23 cellular contexts compared by ENCODE assay signal in the genomic region with DNA sequence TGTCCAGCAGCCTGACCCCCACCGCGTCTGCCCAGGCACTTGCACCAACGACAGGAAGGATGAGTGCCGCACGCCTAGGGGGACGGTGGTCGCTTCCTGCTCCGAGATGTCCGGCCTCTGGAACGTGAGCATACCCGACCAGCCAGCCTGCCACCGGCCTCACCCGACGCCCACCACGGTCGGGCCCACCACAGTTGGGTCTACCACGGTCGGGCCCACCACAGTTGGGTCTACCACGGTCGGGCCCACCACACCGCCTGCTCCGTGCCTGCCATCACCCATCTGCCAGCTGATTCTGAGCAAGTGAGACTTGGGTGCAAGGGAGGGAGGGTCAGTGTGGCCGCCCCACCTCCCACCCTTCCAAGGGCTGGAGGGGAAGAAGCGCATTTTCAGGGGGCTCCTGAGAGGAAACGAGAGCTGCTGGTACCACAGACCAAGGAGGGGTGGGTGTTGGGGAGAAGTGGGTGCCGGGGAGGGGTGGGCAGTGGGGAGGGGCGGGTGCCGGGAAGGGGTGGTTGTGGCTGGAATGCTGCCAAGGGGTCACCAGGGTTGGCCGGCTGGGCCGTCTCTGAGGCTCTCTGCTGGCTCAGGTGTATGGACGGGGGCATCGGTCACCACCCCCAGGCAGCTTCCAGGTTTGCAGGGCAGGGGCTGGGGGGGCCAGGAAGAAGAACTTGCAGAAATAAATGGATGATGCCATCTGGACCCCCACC. TPM values are rescaled to one million over a fixed set of nuclear protein-coding genes. Genes with fewer than 3 reads are reported as not detected.
DNase-seq lines count a peak whose midpoint lies in the region; ATAC-seq and TF ChIP-seq lines count a peak whose summit lies in the region.
"Had no signal": no experiment of that assay in that cellular context is flagged by ENCODE, and none has a peak within 500 bp of the region (broad histone marks: within the 10 kb centered on the region; RNA-seq: fewer than 3 reads in every experiment).

No MANE protein-coding gene starts in this region.

- H3K9me3 ChIP-seq in aorta (ENCODE audit: control insufficient read depth, low read length): no peaks in the 10 kb centered on the region
- H3K9me3 ChIP-seq: MG63, prostate gland, testis had no signal

- H3K4me1 Mint-ChIP-seq in natural killer cell: no peaks in the 10 kb centered on the region
- no peaks in the 10 kb centered on the region for H3K4me1 Mint-ChIP-seq in natural killer cell treated with Interleukin-12 subunit alpha and Interleukin-12 subunit beta and Interleukin-15 and Interleukin-18, amount 100 ng/mL, for 72 hours (ENCODE audit: low read depth in 2 of 2)
- H3K4me1 Mint-ChIP-seq in osteocyte (ENCODE audit: unreplicated experiment): no peaks in the 10 kb centered on the region
- H3K4me1 Mint-ChIP-seq: activated CD4-positive, alpha-beta T cell treated with anti-CD3 and anti-CD28 coated beads, Interleukin-2, amount 10 ng/mL, durations not matched to agents 24 days and 14 days; CD4-positive, alpha-beta memory T cell; GM23338; naive thymus-derived CD8-positive, alpha-beta T cell had no signal

- H3K27ac Mint-ChIP-seq in natural killer cell (no peak overlapping the region), osteocyte (ENCODE audit: unreplicated experiment) (no peak overlapping the region)
- no peak overlapping the region for H3K27ac Mint-ChIP-seq in natural killer cell treated with Interleukin-12 subunit alpha and Interleukin-12 subunit beta and Interleukin-15 and Interleukin-18, amount 100 ng/mL, for 72 hours
- H3K27ac Mint-ChIP-seq: activated CD4-positive, alpha-beta T cell treated with anti-CD3 and anti-CD28 coated beads, Interleukin-2, amount 10 ng/mL, durations not matched to agents 24 days and 14 days; CD4-positive, alpha-beta memory T cell; GM23338; naive thymus-derived CD8-positive, alpha-beta T cell had no signal

- no peak overlapping the region for H3K4me3 Mint-ChIP-seq in natural killer cell
- H3K4me3 Mint-ChIP-seq in natural killer cell treated with Interleukin-12 subunit alpha and Interleukin-12 subunit beta and Interleukin-15 and Interleukin-18, amount 100 ng/mL, for 72 hours: no peak overlapping the region
- no peak overlapping the region for H3K4me3 Mint-ChIP-seq in osteocyte (ENCODE audit: unreplicated experiment)
- H3K4me3 Mint-ChIP-seq: activated CD4-positive, alpha-beta T cell treated with anti-CD3 and anti-CD28 coated beads, Interleukin-2, amount 10 ng/mL, durations not matched to agents 24 days and 14 days; GM23338; naive thymus-derived CD8-positive, alpha-beta T cell had no signal

- no peak for ATAC-seq in natural killer cell
- no peak for ATAC-seq in natural killer cell treated with Interleukin-12 subunit alpha and Interleukin-12 subunit beta and Interleukin-15 and Interleukin-18, amount 100 ng/mL, for 72 hours
- ATAC-seq in aorta (ENCODE audit: low FRiP score): no peak
- ATAC-seq: GM23338; naive thymus-derived CD8-positive, alpha-beta T cell had no signal

- DNase-seq in natural killer cell: peak; percentile 1
- no peak for DNase-seq in natural killer cell treated with Interleukin-12 subunit alpha and Interleukin-12 subunit beta and Interleukin-15 and Interleukin-18, amount 100 ng/mL, for 72 hours (ENCODE audit: low spot score)
- DNase-seq in dorsolateral prefrontal cortex: peak in 6 of 10 donors; percentile 2 to 36 (median 16)
- peak; percentile 84 for DNase-seq in osteocyte (ENCODE audit: extremely low spot score, unreplicated experiment)
- DNase-seq in aorta: peak; percentile 28 to 69
- no peak for DNase-seq in hypothalamus (lab: John Stamatoyannopoulos, UW)
- no peak for DNase-seq in DMS 273 (lab: John Stamatoyannopoulos, UW; ENCODE audit: unreplicated experiment)
- DNase-seq: activated CD4-positive, alpha-beta T cell treated with anti-CD3 and anti-CD28 coated beads, Interleukin-2, amount 10 ng/mL, durations not matched to agents 24 days and 14 days; CD4-positive, alpha-beta memory T cell; erythroblast; foreskin melanocyte; GF-D8; hippocampal formation; MG63; NCI-H1417 treated with DMSO at 0.1 percent for 48 hours; NCI-H510A treated with DMSO at 0.1 percent for 48 hours; testis had no signal

- WGBS in aorta, 2 donors: 87 to 89% methylated on average over 31 to 32 of the region's 32 CpGs

- intact Hi-C loops in natural killer cell (cut with micrococcal nuclease): no loop called here
- intact Hi-C loops in dorsolateral prefrontal cortex (cut with DNase I): no loop called here
- intact Hi-C loops in aorta (cut with DNase I): no loop called here

- H3K36me3 Mint-ChIP-seq in natural killer cell: no peaks in the 10 kb centered on the region
- no peaks in the 10 kb centered on the region for H3K36me3 Mint-ChIP-seq in natural killer cell treated with Interleukin-12 subunit alpha and Interleukin-12 subunit beta and Interleukin-15 and Interleukin-18, amount 100 ng/mL, for 72 hours
- no peaks in the 10 kb centered on the region for H3K36me3 Mint-ChIP-seq in osteocyte (ENCODE audit: unreplicated experiment)
- H3K36me3 Mint-ChIP-seq: CD4-positive, alpha-beta memory T cell; naive thymus-derived CD8-positive, alpha-beta T cell had no signal

- H3K4me3 ChIP-seq in dorsolateral prefrontal cortex (no peak overlapping the region), aorta (ENCODE audit: low read length in 2 of 2) (no peak overlapping the region)
- H3K4me3 ChIP-seq: cardiac muscle cell, GM23338, MG63, prostate gland, testis had no signal

- no peak overlapping the region for H3K27ac ChIP-seq in dorsolateral prefrontal cortex
- H3K27ac ChIP-seq in aorta (ENCODE audit: low read depth in 1 of 2, low read length in 2 of 2): no peak overlapping the region
- H3K27ac ChIP-seq: cardiac muscle cell, prostate gland, testis had no signal

- peaks cover 0 to 51% (median 20%) of the 10 kb centered on the region in 45 donors for H3K27me3 ChIP-seq in dorsolateral prefrontal cortex
- no peaks in the 10 kb centered on the region for H3K27me3 ChIP-seq in aorta (ENCODE audit: control insufficient read depth in 1 of 2, insufficient read depth in 2 of 2, low read length in 1 of 2)
- H3K27me3 ChIP-seq: cardiac muscle cell, testis had no signal

- H3K27me3 Mint-ChIP-seq in natural killer cell (ENCODE audit: low read depth in 2 of 2) (no peaks in the 10 kb centered on the region), osteocyte (ENCODE audit: unreplicated experiment) (no peaks in the 10 kb centered on the region)
- H3K27me3 Mint-ChIP-seq in natural killer cell treated with Interleukin-12 subunit alpha and Interleukin-12 subunit beta and Interleukin-15 and Interleukin-18, amount 100 ng/mL, for 72 hours: no peaks in the 10 kb centered on the region
- H3K27me3 Mint-ChIP-seq: activated CD4-positive, alpha-beta T cell treated with anti-CD3 and anti-CD28 coated beads, Interleukin-2, amount 10 ng/mL, durations not matched to agents 24 days and 14 days had no signal

- H3K36me3 ChIP-seq in aorta (ENCODE audit: control insufficient read depth in 1 of 2, insufficient read depth in 2 of 2, low read length in 1 of 2): no peaks in the 10 kb centered on the region
- H3K36me3 ChIP-seq: cardiac muscle cell, MG63, prostate gland had no signal

- no peaks in the 10 kb centered on the region for H3K4me1 ChIP-seq in aorta (ENCODE audit: control insufficient read depth in 1 of 2, insufficient read depth in 2 of 2, low read length in 2 of 2)
- H3K4me1 ChIP-seq: testis had no signal

- no peaks in the 10 kb centered on the region for H3K9me3 Mint-ChIP-seq in natural killer cell
- no peaks in the 10 kb centered on the region for H3K9me3 Mint-ChIP-seq in natural killer cell treated with Interleukin-12 subunit alpha and Interleukin-12 subunit beta and Interleukin-15 and Interleukin-18, amount 100 ng/mL, for 72 hours
- H3K9me3 Mint-ChIP-seq in osteocyte (ENCODE audit: unreplicated experiment): no peaks in the 10 kb centered on the region
- H3K9me3 Mint-ChIP-seq: activated CD4-positive, alpha-beta T cell treated with anti-CD3 and anti-CD28 coated beads, Interleukin-2, amount 10 ng/mL, durations not matched to agents 24 days and 14 days; GM23338; naive thymus-derived CD8-positive, alpha-beta T cell had no signal

- TF ChIP-seq CTCF in natural killer cell (IDR thresholded peaks at IDR 0.05) (no peak), dorsolateral prefrontal cortex (IDR thresholded peaks at IDR 0.05 in 54 of 56, conservative IDR thresholded peaks at IDR 0.05 in 2 of 56; ENCODE audit: low read depth in 1 of 56, partially characterized antibody in 56 of 56) (no peak), osteocyte (IDR thresholded peaks at IDR 0.05) (no peak)

RNA-seq across cellular contexts. Expression of gene MUC5B, which starts 27.7 kb away (rescaled TPM):
- total RNA-seq in natural killer cell (not detected), dorsolateral prefrontal cortex (1 to 10 TPM in 8 of 120 experiments, under 1 TPM in 54, not detected in 58; 0.03 to 2.2 (median 0.22) TPM), osteocyte (not detected in 2 replicates), aorta (not detected)
- not detected for total RNA-seq in natural killer cell treated with Interleukin-12 subunit alpha and Interleukin-12 subunit beta and Interleukin-15 and Interleukin-18, amount 100 ng/mL, for 72 hours
- under 1 TPM in 1 of 2 donors, not detected in 1; 0.25 TPM for polyA plus RNA-seq in aorta
- total RNA-seq: activated CD4-positive, alpha-beta T cell treated with anti-CD3 and anti-CD28 coated beads, Interleukin-2, amount 10 ng/mL, durations not matched to agents 24 days and 14 days; cardiac muscle cell; CD4-positive, alpha-beta memory T cell; naive thymus-derived CD8-positive, alpha-beta T cell; RPMI7951 had no signal
- polyA plus RNA-seq: cardiac muscle cell; CD4-positive, alpha-beta memory T cell; keratinocyte; naive thymus-derived CD8-positive, alpha-beta T cell had no signal

RNA-seq across cellular contexts. Expression of gene MUC5AC, which starts 37.4 kb away (rescaled TPM):
- total RNA-seq in natural killer cell: not detected
- not detected for total RNA-seq in natural killer cell treated with Interleukin-12 subunit alpha and Interleukin-12 subunit beta and Interleukin-15 and Interleukin-18, amount 100 ng/mL, for 72 hours
- total RNA-seq in dorsolateral prefrontal cortex: under 1 TPM in 4 of 120 experiments, not detected in 116; 0.03 to 0.04 (median 0.04) TPM
- not detected in 2 replicates for total RNA-seq in osteocyte
- not detected for total RNA-seq in aorta
- under 1 TPM in 1 of 2 donors, not detected in 1; 0.05 TPM for polyA plus RNA-seq in aorta
- total RNA-seq: activated CD4-positive, alpha-beta T cell treated with anti-CD3 and anti-CD28 coated beads, Interleukin-2, amount 10 ng/mL, durations not matched to agents 24 days and 14 days; cardiac muscle cell; CD4-positive, alpha-beta memory T cell; GM23338; naive thymus-derived CD8-positive, alpha-beta T cell; RPMI7951 had no signal
- polyA plus RNA-seq: cardiac muscle cell; CD4-positive, alpha-beta memory T cell; GM23338; keratinocyte; naive thymus-derived CD8-positive, alpha-beta T cell had no signal

Comparison
In these comparisons a context has a peak if more than half of its experiments do, and no peak if none do; other contexts are left out.
1. DNase-seq: peak in natural killer cell (single experiment), dorsolateral prefrontal cortex (6 of 10), osteocyte (single experiment) and aorta (2 of 2); none in natural killer cell treated with Interleukin-12 subunit alpha and Interleukin-12 subunit beta and Interleukin-15 and Interleukin-18, amount 100 ng/mL, for 72 hours (single experiment), hypothalamus (0 of 51) and DMS 273 (single experiment).